ENCODE assay signal across 1 cellular context in the genomic region with DNA sequence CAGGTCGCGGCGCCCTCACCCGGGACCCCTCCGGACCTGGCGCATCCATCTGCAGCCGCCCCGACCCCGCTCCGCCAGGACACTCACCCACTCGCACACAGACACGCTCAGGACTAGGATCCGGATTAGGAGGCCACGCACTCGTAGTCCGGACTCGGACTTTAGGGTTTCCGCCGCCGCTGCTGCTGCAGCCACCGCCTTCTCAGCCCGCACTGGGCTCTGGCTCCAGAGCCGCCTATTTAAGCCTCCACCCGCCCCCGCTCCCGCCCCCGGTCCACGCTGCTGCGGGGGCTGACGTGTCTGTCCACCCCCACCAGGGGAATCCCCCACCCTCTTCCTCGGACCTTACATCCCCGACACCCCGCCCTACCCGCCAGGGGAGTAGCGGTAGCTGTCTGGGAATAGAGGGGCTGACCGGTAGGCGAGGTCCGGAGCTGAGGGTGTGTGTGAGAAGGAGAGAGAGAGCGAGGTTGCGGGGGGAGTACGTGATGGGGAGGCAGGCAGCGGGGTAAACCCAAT.
TF ChIP-seq lines count a peak whose summit lies in the region.

A gene with protein sequence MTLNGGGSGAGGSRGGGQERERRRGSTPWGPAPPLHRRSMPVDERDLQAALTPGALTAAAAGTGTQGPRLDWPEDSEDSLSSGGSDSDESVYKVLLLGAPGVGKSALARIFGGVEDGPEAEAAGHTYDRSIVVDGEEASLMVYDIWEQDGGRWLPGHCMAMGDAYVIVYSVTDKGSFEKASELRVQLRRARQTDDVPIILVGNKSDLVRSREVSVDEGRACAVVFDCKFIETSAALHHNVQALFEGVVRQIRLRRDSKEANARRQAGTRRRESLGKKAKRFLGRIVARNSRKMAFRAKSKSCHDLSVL (minus strand): TSS at position 214 of the 519 bp plus-strand sequence. CDS start 356 bp downstream, outside the sequence.

TF ChIP-seq in HepG2, 621 proteins besides CTCF, POLR2A, EP300 and RAD21 (continued from another document):
- TF ChIP-seq, protein P1, sequence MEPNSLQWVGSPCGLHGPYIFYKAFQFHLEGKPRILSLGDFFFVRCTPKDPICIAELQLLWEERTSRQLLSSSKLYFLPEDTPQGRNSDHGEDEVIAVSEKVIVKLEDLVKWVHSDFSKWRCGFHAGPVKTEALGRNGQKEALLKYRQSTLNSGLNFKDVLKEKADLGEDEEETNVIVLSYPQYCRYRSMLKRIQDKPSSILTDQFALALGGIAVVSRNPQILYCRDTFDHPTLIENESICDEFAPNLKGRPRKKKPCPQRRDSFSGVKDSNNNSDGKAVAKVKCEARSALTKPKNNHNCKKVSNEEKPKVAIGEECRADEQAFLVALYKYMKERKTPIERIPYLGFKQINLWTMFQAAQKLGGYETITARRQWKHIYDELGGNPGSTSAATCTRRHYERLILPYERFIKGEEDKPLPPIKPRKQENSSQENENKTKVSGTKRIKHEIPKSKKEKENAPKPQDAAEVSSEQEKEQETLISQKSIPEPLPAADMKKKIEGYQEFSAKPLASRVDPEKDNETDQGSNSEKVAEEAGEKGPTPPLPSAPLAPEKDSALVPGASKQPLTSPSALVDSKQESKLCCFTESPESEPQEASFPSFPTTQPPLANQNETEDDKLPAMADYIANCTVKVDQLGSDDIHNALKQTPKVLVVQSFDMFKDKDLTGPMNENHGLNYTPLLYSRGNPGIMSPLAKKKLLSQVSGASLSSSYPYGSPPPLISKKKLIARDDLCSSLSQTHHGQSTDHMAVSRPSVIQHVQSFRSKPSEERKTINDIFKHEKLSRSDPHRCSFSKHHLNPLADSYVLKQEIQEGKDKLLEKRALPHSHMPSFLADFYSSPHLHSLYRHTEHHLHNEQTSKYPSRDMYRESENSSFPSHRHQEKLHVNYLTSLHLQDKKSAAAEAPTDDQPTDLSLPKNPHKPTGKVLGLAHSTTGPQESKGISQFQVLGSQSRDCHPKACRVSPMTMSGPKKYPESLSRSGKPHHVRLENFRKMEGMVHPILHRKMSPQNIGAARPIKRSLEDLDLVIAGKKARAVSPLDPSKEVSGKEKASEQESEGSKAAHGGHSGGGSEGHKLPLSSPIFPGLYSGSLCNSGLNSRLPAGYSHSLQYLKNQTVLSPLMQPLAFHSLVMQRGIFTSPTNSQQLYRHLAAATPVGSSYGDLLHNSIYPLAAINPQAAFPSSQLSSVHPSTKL (CRISPR knock-in tag; IDR thresholded peaks at IDR 0.05), result no peak
- TF ChIP-seq ARNT2 (CRISPR knock-in tag; IDR thresholded peaks at IDR 0.05; ENCODE audit: low read depth), result 0 out of 2 replicates have a peak, but pooled peaks have one; percentile 11
- TF ChIP-seq, protein P2, sequence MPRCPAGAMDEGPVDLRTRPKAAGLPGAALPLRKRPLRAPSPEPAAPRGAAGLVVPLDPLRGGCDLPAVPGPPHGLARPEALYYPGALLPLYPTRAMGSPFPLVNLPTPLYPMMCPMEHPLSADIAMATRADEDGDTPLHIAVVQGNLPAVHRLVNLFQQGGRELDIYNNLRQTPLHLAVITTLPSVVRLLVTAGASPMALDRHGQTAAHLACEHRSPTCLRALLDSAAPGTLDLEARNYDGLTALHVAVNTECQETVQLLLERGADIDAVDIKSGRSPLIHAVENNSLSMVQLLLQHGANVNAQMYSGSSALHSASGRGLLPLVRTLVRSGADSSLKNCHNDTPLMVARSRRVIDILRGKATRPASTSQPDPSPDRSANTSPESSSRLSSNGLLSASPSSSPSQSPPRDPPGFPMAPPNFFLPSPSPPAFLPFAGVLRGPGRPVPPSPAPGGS (CRISPR knock-in tag; IDR thresholded peaks at IDR 0.05), result no peak
- TF ChIP-seq, protein P3, sequence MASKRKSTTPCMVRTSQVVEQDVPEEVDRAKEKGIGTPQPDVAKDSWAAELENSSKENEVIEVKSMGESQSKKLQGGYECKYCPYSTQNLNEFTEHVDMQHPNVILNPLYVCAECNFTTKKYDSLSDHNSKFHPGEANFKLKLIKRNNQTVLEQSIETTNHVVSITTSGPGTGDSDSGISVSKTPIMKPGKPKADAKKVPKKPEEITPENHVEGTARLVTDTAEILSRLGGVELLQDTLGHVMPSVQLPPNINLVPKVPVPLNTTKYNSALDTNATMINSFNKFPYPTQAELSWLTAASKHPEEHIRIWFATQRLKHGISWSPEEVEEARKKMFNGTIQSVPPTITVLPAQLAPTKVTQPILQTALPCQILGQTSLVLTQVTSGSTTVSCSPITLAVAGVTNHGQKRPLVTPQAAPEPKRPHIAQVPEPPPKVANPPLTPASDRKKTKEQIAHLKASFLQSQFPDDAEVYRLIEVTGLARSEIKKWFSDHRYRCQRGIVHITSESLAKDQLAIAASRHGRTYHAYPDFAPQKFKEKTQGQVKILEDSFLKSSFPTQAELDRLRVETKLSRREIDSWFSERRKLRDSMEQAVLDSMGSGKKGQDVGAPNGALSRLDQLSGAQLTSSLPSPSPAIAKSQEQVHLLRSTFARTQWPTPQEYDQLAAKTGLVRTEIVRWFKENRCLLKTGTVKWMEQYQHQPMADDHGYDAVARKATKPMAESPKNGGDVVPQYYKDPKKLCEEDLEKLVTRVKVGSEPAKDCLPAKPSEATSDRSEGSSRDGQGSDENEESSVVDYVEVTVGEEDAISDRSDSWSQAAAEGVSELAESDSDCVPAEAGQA (IDR thresholded peaks at IDR 0.05; ENCODE audit: low read depth), result no peak
- TF ChIP-seq, protein P3 (CRISPR knock-in tag; IDR thresholded peaks at IDR 0.05; ENCODE audit: borderline replicate concordance), result no peak
- no peak for TF ChIP-seq TSC22D2 (CRISPR knock-in tag; IDR thresholded peaks at IDR 0.05; ENCODE audit: borderline replicate concordance)
- 0 out of 2 replicates have a peak, but pooled peaks have one; percentile 1 for TF ChIP-seq RXRA (CRISPR knock-in tag; IDR thresholded peaks at IDR 0.05)
- TF ChIP-seq, protein P4, sequence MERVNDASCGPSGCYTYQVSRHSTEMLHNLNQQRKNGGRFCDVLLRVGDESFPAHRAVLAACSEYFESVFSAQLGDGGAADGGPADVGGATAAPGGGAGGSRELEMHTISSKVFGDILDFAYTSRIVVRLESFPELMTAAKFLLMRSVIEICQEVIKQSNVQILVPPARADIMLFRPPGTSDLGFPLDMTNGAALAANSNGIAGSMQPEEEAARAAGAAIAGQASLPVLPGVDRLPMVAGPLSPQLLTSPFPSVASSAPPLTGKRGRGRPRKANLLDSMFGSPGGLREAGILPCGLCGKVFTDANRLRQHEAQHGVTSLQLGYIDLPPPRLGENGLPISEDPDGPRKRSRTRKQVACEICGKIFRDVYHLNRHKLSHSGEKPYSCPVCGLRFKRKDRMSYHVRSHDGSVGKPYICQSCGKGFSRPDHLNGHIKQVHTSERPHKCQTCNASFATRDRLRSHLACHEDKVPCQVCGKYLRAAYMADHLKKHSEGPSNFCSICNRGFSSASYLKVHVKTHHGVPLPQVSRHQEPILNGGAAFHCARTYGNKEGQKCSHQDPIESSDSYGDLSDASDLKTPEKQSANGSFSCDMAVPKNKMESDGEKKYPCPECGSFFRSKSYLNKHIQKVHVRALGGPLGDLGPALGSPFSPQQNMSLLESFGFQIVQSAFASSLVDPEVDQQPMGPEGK (CRISPR knock-in tag; IDR thresholded peaks at IDR 0.05), result peak; percentile 23; the same call in 1 of the 2 replicates
- TF ChIP-seq MAZ (IDR thresholded peaks at IDR 0.05; ENCODE audit: borderline replicate concordance, low read depth, low read length), result no peak
- TF ChIP-seq MAZ (CRISPR knock-in tag; IDR thresholded peaks at IDR 0.05; ENCODE audit: low read depth), result 0 out of 2 replicates have a peak, but pooled peaks have one; percentile 6
- no peak for TF ChIP-seq CBX1 (IDR thresholded peaks at IDR 0.05; ENCODE audit: low read depth)
